In genomic region chr10:68121862-68122261, GRCh38 we compare ENCODE assay signal across 25 cellular contexts. TPM values are rescaled to one million over a fixed set of nuclear protein-coding genes. Genes with fewer than 3 reads are reported as not detected.
DNase-seq lines count a peak whose midpoint lies in the region; ATAC-seq and TF ChIP-seq lines count a peak whose summit lies in the region.
"Had no signal": no experiment of that assay in that cellular context is flagged by ENCODE, and none has a peak within 500 bp of the region (broad histone marks: within the 10 kb centered on the region; RNA-seq: fewer than 3 reads in every experiment).

No MANE protein-coding gene starts in this region.

- CTCF ChIA-PET in MCF 10A (lab: Yijun Ruan, JAX), result no interaction called here

- no TSS peak for BruUV-seq in MCF 10A (replicated peaks; lab: Mats Ljungman, UMichigan)

- H3K36me3 ChIP-seq in breast epithelium (no peaks in the 10 kb centered on the region), endodermal cell (ENCODE audit: control insufficient read depth, insufficient read depth, low read length) (no peaks in the 10 kb centered on the region)
- H3K36me3 ChIP-seq: transverse colon had no signal

- H3K9me3 Mint-ChIP-seq in MCF 10A (ENCODE audit: unreplicated experiment) (no peaks in the 10 kb centered on the region), endodermal cell (no peaks in the 10 kb centered on the region)
- H3K9me3 Mint-ChIP-seq: activated naive CD8-positive, alpha-beta T cell treated with anti-CD3 and anti-CD28 coated beads, Interleukin-2, amount 50 U/mL, for 24 hours; brain; nephron; stimulated activated naive CD8-positive, alpha-beta T cell treated with anti-CD3 and anti-CD28 coated beads, Interleukin-15, Interleukin-2, amounts not matched to agents 100 ng/mL and 50 ng/mL, for 24 hours had no signal

- 75 to 89% methylated on average over 3 to 9 of the region's 9 CpGs for WGBS in endodermal cell (ENCODE audit: insufficient coverage in 1 of 2, insufficient read length in 1 of 2), 2 experiments

- no peaks in the 10 kb centered on the region for H3K36me3 Mint-ChIP-seq in MCF 10A (ENCODE audit: insufficient read depth, unreplicated experiment)
- H3K36me3 Mint-ChIP-seq in endodermal cell (ENCODE audit: low read depth), result no peaks in the 10 kb centered on the region

- H3K4me1 ChIP-seq in breast epithelium, result no peaks in the 10 kb centered on the region
- no peaks in the 10 kb centered on the region for H3K4me1 ChIP-seq in endodermal cell (ENCODE audit: control insufficient read depth, insufficient read depth, low read length)
- H3K4me1 ChIP-seq: transverse colon had no signal

- H3K27me3 ChIP-seq in breast epithelium (no peaks in the 10 kb centered on the region), endodermal cell (ENCODE audit: control insufficient read depth, insufficient read depth, low read length, poor library complexity, severe bottlenecking) (no peaks in the 10 kb centered on the region)
- H3K27me3 ChIP-seq: heart left ventricle, transverse colon had no signal

- H3K27ac ChIP-seq in breast epithelium (no peak overlapping the region), endodermal cell (ENCODE audit: low read depth, low read length) (no peak overlapping the region)
- H3K27ac ChIP-seq: 22Rv1, transverse colon, VCaP had no signal

- no peak overlapping the region for H3K9ac ChIP-seq in endodermal cell (ENCODE audit: extremely low read depth, low read length, poor library complexity, severe bottlenecking)

- no peak overlapping the region for H3K4me3 Mint-ChIP-seq in MCF 10A (ENCODE audit: unreplicated experiment)
- no peak overlapping the region for H3K4me3 Mint-ChIP-seq in endodermal cell
- H3K4me3 Mint-ChIP-seq: activated naive CD8-positive, alpha-beta T cell treated with anti-CD3 and anti-CD28 coated beads, Interleukin-2, amount 50 U/mL, for 24 hours; nephron; stimulated activated naive CD8-positive, alpha-beta T cell treated with anti-CD3 and anti-CD28 coated beads, Interleukin-15, Interleukin-2, amounts not matched to agents 100 ng/mL and 50 ng/mL, for 24 hours had no signal

- TF ChIP-seq CTCF in breast epithelium (IDR thresholded peaks at IDR 0.05) (no peak), MCF 10A (IDR thresholded peaks at IDR 0.05; ENCODE audit: unreplicated experiment) (no peak), endodermal cell (conservative IDR thresholded peaks at IDR 0.05) (no peak)

- intact Hi-C loops in breast epithelium (cut with DNase I; ENCODE audit: low total_unique reads), result no loop called here
- intact Hi-C loops in MCF 10A (cut with micrococcal nuclease), result no loop called here

- H3K27me3 Mint-ChIP-seq in MCF 10A (ENCODE audit: insufficient read depth, unreplicated experiment) (no peaks in the 10 kb centered on the region), endodermal cell (ENCODE audit: insufficient read depth) (no peaks in the 10 kb centered on the region)

- H3K4me3 ChIP-seq in breast epithelium (peak overlapping the region in 2 of 3 donors; percentile 3 to 18), endodermal cell (ENCODE audit: low read length) (no peak overlapping the region)
- H3K4me3 ChIP-seq: transverse colon had no signal

- H3K27ac Mint-ChIP-seq in MCF 10A (ENCODE audit: low read depth, unreplicated experiment) (no peak overlapping the region), endodermal cell (no peak overlapping the region)
- H3K27ac Mint-ChIP-seq: activated naive CD8-positive, alpha-beta T cell treated with anti-CD3 and anti-CD28 coated beads, Interleukin-2, amount 50 U/mL, for 24 hours; nephron; stimulated activated naive CD8-positive, alpha-beta T cell treated with anti-CD3 and anti-CD28 coated beads, Interleukin-15, Interleukin-2, amounts not matched to agents 100 ng/mL and 50 ng/mL, for 24 hours; T-helper 17 cell had no signal

- H3K9me3 ChIP-seq in breast epithelium, result no peaks in the 10 kb centered on the region
- H3K9me3 ChIP-seq in endodermal cell (ENCODE audit: control insufficient read depth, low read length), result no peaks in the 10 kb centered on the region
- H3K9me3 ChIP-seq: heart left ventricle, transverse colon had no signal

- POLR2A ChIA-PET in MCF 10A (lab: Yijun Ruan, JAX), result interaction anchor here (0.6 to 2.5 kb wide), 3 partner anchors 12 to 21 kb away, joined by 3 to 8 read pairs (median 3); no protein-coding TSS in a partner anchor

- ATAC-seq in activated CD4-positive, CD25-positive, alpha-beta regulatory T cell treated with anti-CD3 and anti-CD28 coated beads, Interleukin-2, amount 50 U/mL, for 24 hours, result no peak
- ATAC-seq: activated naive CD8-positive, alpha-beta T cell treated with anti-CD3 and anti-CD28 coated beads, Interleukin-2, amount 50 U/mL, for 24 hours; left colon; T-helper 17 cell had no signal

- no peak for TF ChIP-seq POLR2A in breast epithelium (IDR thresholded peaks at IDR 0.05)

- DNase-seq in breast epithelium (ENCODE audit: low spot score in 2 of 2) (no peak), MCF 10A (ENCODE audit: unreplicated experiment) (no peak), endodermal cell (peak; percentile 81), myocyte (ENCODE audit: low read depth) (peak; percentile 92), stromal cell of bone marrow (ENCODE audit: low read depth) (peak; percentile 23), NCI-H128 (lab: John Stamatoyannopoulos, UW; ENCODE audit: unreplicated experiment) (no peak), DMS153 (lab: John Stamatoyannopoulos, UW) (no peak)
- DNase-seq: activated gamma-delta T cell; activated naive CD8-positive, alpha-beta T cell treated with anti-CD3 and anti-CD28 coated beads, Interleukin-2, amount 50 U/mL, for 24 hours; cortex of kidney; DMS79; left colon; NCI-H1048; NCI-H2029; NCI-H2227 treated with DMSO at 0.1 percent for 48 hours; stimulated activated CD4-positive, alpha-beta T cell treated with anti-CD3 and anti-CD28 coated beads, Interleukin-4, amount 100 ng/mL, for 4 hours; T-helper 17 cell; transverse colon had no signal

- H3K4me1 Mint-ChIP-seq in MCF 10A (ENCODE audit: insufficient read depth, unreplicated experiment) (no peaks in the 10 kb centered on the region), endodermal cell (peaks cover 8% of the 10 kb centered on the region)
- H3K4me1 Mint-ChIP-seq: activated naive CD8-positive, alpha-beta T cell treated with anti-CD3 and anti-CD28 coated beads, Interleukin-2, amount 50 U/mL, for 24 hours; T-helper 17 cell had no signal

RNA-seq across cellular contexts. Expression of gene MYPN, which starts 12.6 kb away (rescaled TPM):
- total RNA-seq in breast epithelium (under 1 TPM in 1 of 3 donors, not detected in 2; 0.33 TPM), MCF 10A (2022) (0.22 and 0.37 TPM in 2 replicates), endodermal cell (not detected), myocyte (119 and 131 TPM in 2 replicates)
- not detected for polyA plus RNA-seq in endodermal cell (2013, experiment 1 of 2)
- polyA plus RNA-seq in endodermal cell (2013, experiment 2 of 2), result not detected
- 15.6 TPM for polyA plus RNA-seq in myocyte (2012)
- total RNA-seq: T-helper 17 cell had no signal

RNA-seq across cellular contexts. Expression of gene HERC4, which starts 46.8 kb away (rescaled TPM):
- total RNA-seq in breast epithelium (10 to 100 TPM; 43.2 to 81.4 (median 66.2) TPM), MCF 10A (2022) (57.5 and 61.5 TPM in 2 replicates), endodermal cell (10 to 100 TPM; 53.8 to 60.1 TPM), myocyte (52.7 and 56.5 TPM in 2 replicates)
- 25.8 TPM for polyA plus RNA-seq in endodermal cell (2013, experiment 1 of 2)
- polyA plus RNA-seq in endodermal cell (2013, experiment 2 of 2), result 23.9 TPM
- 19.2 TPM for polyA plus RNA-seq in myocyte (2012)

Comparison
In these comparisons a context has a peak if more than half of its experiments do, and no peak if none do; other contexts are left out.
1. DNase-seq: peak in endodermal cell (single experiment), myocyte (single experiment) and stromal cell of bone marrow (single experiment); none in breast epithelium (0 of 2), MCF 10A (single experiment), NCI-H128 (single experiment) and DMS153 (single experiment).
2. RNA of gene MYPN, which starts 12.6 kb away (total RNA-seq): 119 to 131 TPM in myocyte; 0.22 to 0.37 TPM in MCF 10A, 0.33 TPM in breast epithelium and not detected in endodermal cell; every median in the first group is over 10 times any median in the second.